24 cellular contexts compared by ENCODE assay signal in the genomic region with DNA sequence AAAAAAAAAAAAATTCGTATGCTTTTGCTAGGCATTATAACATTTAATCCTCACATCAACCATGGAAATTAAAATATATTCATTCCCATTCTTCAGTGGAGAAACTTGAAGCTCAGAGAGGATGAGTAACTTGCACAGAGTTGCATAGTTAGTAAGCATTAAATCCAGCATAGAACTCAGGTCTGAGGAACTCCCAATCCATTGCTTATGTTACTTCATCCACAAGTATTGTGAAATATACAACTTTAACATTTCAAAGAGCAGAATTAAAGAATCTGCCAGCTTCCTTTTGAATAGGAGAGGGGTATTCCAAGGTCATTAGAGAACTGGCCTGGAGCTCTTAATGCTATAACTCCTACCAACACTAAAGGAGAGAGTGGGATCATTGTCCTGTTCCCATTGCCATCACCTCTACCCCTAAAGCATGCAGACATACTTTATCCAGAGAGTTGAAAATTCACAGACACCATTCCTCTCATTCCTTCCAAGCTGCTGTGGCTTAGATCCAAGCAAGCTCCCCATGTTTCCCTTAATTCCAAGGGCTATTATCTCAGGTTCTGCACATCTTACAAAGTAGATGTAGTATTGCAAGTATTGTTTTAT.
DNase-seq lines count a peak whose midpoint lies in the region; ATAC-seq, FAIRE-seq and TF ChIP-seq lines count a peak whose summit lies in the region.
"Had no signal": no experiment of that assay in that cellular context is flagged by ENCODE, and none has a peak within 500 bp of the region (broad histone marks: within the 10 kb centered on the region; RNA-seq: fewer than 3 reads in every experiment).

No MANE protein-coding gene starts in this region.

- intact Hi-C loops in IMR-90 (cut with micrococcal nuclease) (no loop called here), left ventricle myocardium superior (cut with micrococcal nuclease) (no loop called here), testis (cut with DNase I; ENCODE audit: low total_unique reads) (no loop called here)

- H3K23ac ChIP-seq in IMR-90 (ENCODE audit: low read depth, low read length), result no peak overlapping the region
- H3K23ac ChIP-seq in H1 (ENCODE audit: insufficient read length), result no peak overlapping the region
- H3K23ac ChIP-seq in trophoblast cell (ENCODE audit: low read length), result no peak overlapping the region

- H2BK12ac ChIP-seq in H1 (ENCODE audit: low read depth, low read length), result no peak overlapping the region
- no peak overlapping the region for H2BK12ac ChIP-seq in trophoblast cell (ENCODE audit: low read length)

- H3K79me1 ChIP-seq in IMR-90 (ENCODE audit: low read depth in 1 of 2, low read length in 2 of 2) (no peaks in the 10 kb centered on the region), H1 (ENCODE audit: low read depth, low read length) (no peaks in the 10 kb centered on the region), trophoblast cell (ENCODE audit: low read length) (peaks cover 3% of the 10 kb centered on the region)

- H3K18ac ChIP-seq in IMR-90 (ENCODE audit: low read depth, low read length) (no peak overlapping the region), H1 (ENCODE audit: extremely low read depth, low read length) (no peak overlapping the region), trophoblast cell (ENCODE audit: low read length) (no peak overlapping the region)

- H2BK5ac ChIP-seq in IMR-90 (ENCODE audit: low read depth, low read length, poor library complexity, severe bottlenecking) (no peak overlapping the region), H1 (ENCODE audit: low read depth, low read length) (no peak overlapping the region), trophoblast cell (ENCODE audit: low read depth, low read length, poor library complexity) (no peak overlapping the region)

- no peak overlapping the region for H2BK120ac ChIP-seq in IMR-90 (ENCODE audit: low read depth, low read length)
- H2BK120ac ChIP-seq in H1 (replicated peaks; ENCODE audit: low read depth, low read length), result no peak overlapping the region
- no peak overlapping the region for H2BK120ac ChIP-seq in trophoblast cell (ENCODE audit: insufficient read depth, low read length, poor library complexity)

- H3K27me3 ChIP-seq in IMR-90 (ENCODE audit: control insufficient read depth, insufficient read depth, low read length), result no peaks in the 10 kb centered on the region
- no peaks in the 10 kb centered on the region for H3K27me3 ChIP-seq in H1 (replicated peaks in 1 of 4; ENCODE audit: control insufficient read depth in 3 of 4, extremely low read depth in 1 of 4, insufficient read depth in 3 of 4, low read length in 3 of 4)
- H3K27me3 ChIP-seq in trophoblast cell (ENCODE audit: insufficient read depth, low read length), result no peaks in the 10 kb centered on the region
- H3K27me3 ChIP-seq in testis, result no peaks in the 10 kb centered on the region
- H3K27me3 ChIP-seq: adrenal gland, BE2C, dorsolateral prefrontal cortex had no signal

- H4K91ac ChIP-seq in IMR-90 (ENCODE audit: insufficient read depth, low read depth, low read length) (no peak overlapping the region), H1 (replicated peaks; ENCODE audit: insufficient read length, low read length) (no peak overlapping the region), trophoblast cell (ENCODE audit: low read depth, low read length) (no peak overlapping the region)

- H3K4me2 ChIP-seq in IMR-90 (ENCODE audit: low read depth, low read length), result no peak overlapping the region; the same call in 1 of the 2 replicates
- H3K4me2 ChIP-seq in H1 (ENCODE audit: insufficient read depth in 1 of 2, low read depth in 2 of 2, low read length in 2 of 2), result no peak overlapping the region
- H3K4me2 ChIP-seq in trophoblast cell (ENCODE audit: low read length), result no peak overlapping the region

- no TSS peak for BruUV-seq in IMR-90 (replicated peaks; lab: Mats Ljungman, UMichigan)

- CTCF ChIA-PET in IMR-90 (lab: Yijun Ruan, JAX), result interaction anchor here (0.6 kb wide), 1 partner anchor 458 kb away, joined by 5 read pairs; no protein-coding TSS in a partner anchor
- CTCF ChIA-PET in H1 (lab: Charles Lee; ENCODE audit: partially characterized antibody), result interaction anchor here (1.4 to 2.7 kb wide), 2 partner anchors 19 to 52 kb away, joined by 4 to 13 read pairs; no protein-coding TSS in a partner anchor

- H3K4me3 ChIP-seq in IMR-90 (ENCODE audit: insufficient read depth, low read depth, low read length), result no peak overlapping the region
- H3K4me3 ChIP-seq in H1 (ENCODE audit: extremely low read depth in 1 of 4, insufficient read depth in 2 of 4, low read depth in 3 of 4, low read length in 4 of 4), result no peak overlapping the region
- no peak overlapping the region for H3K4me3 ChIP-seq in trophoblast cell (ENCODE audit: low read depth, low read length)
- no peak overlapping the region for H3K4me3 ChIP-seq in testis
- H3K4me3 ChIP-seq: adrenal gland, dorsolateral prefrontal cortex had no signal

- H3K14ac ChIP-seq in IMR-90 (replicated peaks; ENCODE audit: low read depth, low read length), result no peak overlapping the region
- no peak overlapping the region for H3K14ac ChIP-seq in H1 (ENCODE audit: insufficient read length)
- H3K14ac ChIP-seq in trophoblast cell (ENCODE audit: low read length), result no peak overlapping the region

- dilution Hi-C loops in IMR-90 (cut with HindIII; ENCODE audit: low sequenced_read_pairs, unreplicated experiment), result no loop called here

- no peak overlapping the region for H4K12ac ChIP-seq in trophoblast cell (ENCODE audit: low read depth, low read length)

- no CpG with 5 or more reads among the region's 1 CpG for WGBS in IMR-90 (ENCODE audit: extremely low coverage in 2 of 2, insufficient read length in 1 of 2), 2 experiments
- 83% methylated on average over 1 of the region's 1 CpG; no CpG with 5 or more reads in 1 of the 2 experiments for WGBS in H1 (ENCODE audit: extremely low coverage in 1 of 2, insufficient coverage in 1 of 2, insufficient read length in 1 of 2, insufficient replicate concordance in 2 of 2, low coverage in 1 of 2, low lambda C conversion rate in 2 of 2, missing lambda C conversion rate in 1 of 2), 2 experiments
- no CpG with 5 or more reads among the region's 1 CpG for WGBS in trophoblast cell (ENCODE audit: extremely low coverage, insufficient coverage, insufficient read length)
- 67 to 84% methylated on average over 1 of the region's 1 CpG for WGBS in testis, 2 donors

- no peak for FAIRE-seq in H1 (lab: Jason Lieb, UNC)
- FAIRE-seq: kidney, urothelium cell line had no signal

- H3K79me2 ChIP-seq in H1 (ENCODE audit: control insufficient read depth in 1 of 2, insufficient read depth in 2 of 2, low read length in 2 of 2) (no peaks in the 10 kb centered on the region), trophoblast cell (ENCODE audit: control insufficient read depth, insufficient read depth, low read length, poor library complexity) (no peaks in the 10 kb centered on the region)

- POLR2A ChIA-PET in IMR-90 (lab: Charles Lee; ENCODE audit: unreplicated experiment) (no interaction called here), H1 (lab: Charles Lee; ENCODE audit: partially characterized antibody) (interaction anchor here (0.6 kb wide), 1 partner anchor 12 kb away, joined by 3 read pairs; no protein-coding TSS in a partner anchor)

- no peak for TF ChIP-seq POLR2A in IMR-90 (IDR thresholded peaks at IDR 0.05; ENCODE audit: low read depth, low read length)
- no peak for TF ChIP-seq POLR2A in H1 (IDR thresholded peaks at IDR 0.05; ENCODE audit: control extremely low read depth in 1 of 2, low read depth in 2 of 2, low read length in 2 of 2)
- TF ChIP-seq POLR2A in erythroblast (IDR thresholded peaks at IDR 0.05; ENCODE audit: low read length), result no peak
- no peak for TF ChIP-seq POLR2A in testis (IDR thresholded peaks at IDR 0.05)

- H3K36me3 ChIP-seq in IMR-90 (ENCODE audit: control insufficient read depth, insufficient read depth, low read length) (no peaks in the 10 kb centered on the region), H1 (ENCODE audit: control insufficient read depth in 2 of 4, insufficient read depth in 4 of 4, low read length in 3 of 4) (no peaks in the 10 kb centered on the region), trophoblast cell (ENCODE audit: control insufficient read depth in 1 of 2, insufficient read depth in 2 of 2, low read length in 2 of 2) (no peaks in the 10 kb centered on the region), testis (ENCODE audit: low read depth, missing control alignments) (no peaks in the 10 kb centered on the region)
- H3K36me3 ChIP-seq: adrenal gland, BE2C had no signal

- H2AK9ac ChIP-seq in IMR-90 (replicated peaks; ENCODE audit: low read depth, low read length, poor library complexity), result no peak overlapping the region

- no peak overlapping the region for H3K9ac ChIP-seq in IMR-90 (ENCODE audit: low read depth, low read length)
- H3K9ac ChIP-seq in H1 (replicated peaks in 1 of 4; ENCODE audit: extremely low read depth in 1 of 4, low read depth in 3 of 4, low read length in 3 of 4), result no peak overlapping the region
- H3K9ac ChIP-seq in trophoblast cell (ENCODE audit: low read length), result no peak overlapping the region

- no peak for TF ChIP-seq EP300 in H1 (IDR thresholded peaks at IDR 0.05; ENCODE audit: borderline replicate concordance in 1 of 2, low read depth in 2 of 2, low read length in 2 of 2)

- H3K4me1 ChIP-seq in IMR-90 (ENCODE audit: control insufficient read depth, insufficient read depth, low read length) (no peaks in the 10 kb centered on the region), H1 (replicated peaks in 1 of 4; ENCODE audit: control insufficient read depth in 3 of 4, insufficient read depth in 4 of 4, low read length in 3 of 4) (no peaks in the 10 kb centered on the region), trophoblast cell (ENCODE audit: control insufficient read depth in 1 of 2, insufficient read depth in 2 of 2, low read length in 2 of 2) (peaks cover 0 to 1% of the 10 kb centered on the region in 2 experiments), testis (no peaks in the 10 kb centered on the region)
- H3K4me1 ChIP-seq: adrenal gland, BE2C, Caco-2 had no signal

- H3K23me2 ChIP-seq in H1 (ENCODE audit: low read depth, low read length), result no peaks in the 10 kb centered on the region

- H3K56ac ChIP-seq in IMR-90 (ENCODE audit: extremely low read depth, insufficient read depth, low read length), result no peak overlapping the region
- no peak overlapping the region for H3K56ac ChIP-seq in H1 (replicated peaks; ENCODE audit: insufficient read length, low read depth, low read length)

- no peak overlapping the region for H4K5ac ChIP-seq in IMR-90 (ENCODE audit: low read depth, low read length)
- no peak overlapping the region for H4K5ac ChIP-seq in H1 (ENCODE audit: insufficient read length, low read depth, low read length)

- no peak for TF ChIP-seq CTCF in IMR-90 (conservative IDR thresholded peaks at IDR 0.05; ENCODE audit: low read depth, low read length)
- no peak for TF ChIP-seq CTCF in H1 (IDR thresholded peaks at IDR 0.05; ENCODE audit: control extremely low read depth in 1 of 3, insufficient read depth in 1 of 3, low read depth in 1 of 3, low read length in 3 of 3)
- TF ChIP-seq CTCF in testis (IDR thresholded peaks at IDR 0.05), result no peak

- H3K9me1 ChIP-seq in IMR-90 (ENCODE audit: insufficient read depth, low read length), result no peaks in the 10 kb centered on the region

- peak; percentile 35 for DNase-seq in IMR-90
- DNase-seq in H1 (ENCODE audit: low read depth in 1 of 2, low spot score in 2 of 2), result no peak
- DNase-seq in left ventricle myocardium superior, result no peak
- peak in 1 of 2 donors; percentile 1 for DNase-seq in trophoblast cell
- DNase-seq in NAMALWA (ENCODE audit: low spot score), result no peak
- no peak for DNase-seq in erythroblast (lab: John Stamatoyannopoulos, UW)
- DNase-seq in testis, result no peak
- DNase-seq: activated CD4-positive, alpha-beta memory T cell treated with anti-CD3 and anti-CD28 coated beads for 36 hours; activated CD4-positive, CD25-positive, alpha-beta regulatory T cell; activated gamma-delta T cell treated with Interleukin-2 at 50 U/mL for 16 hours; adrenal gland; BE2C; Caco-2; DND-41; dorsolateral prefrontal cortex; hypothalamus; kidney; NCI-H1417; NCI-H526; RPMI8226; stimulated activated CD4-positive, alpha-beta T cell treated with anti-CD3 and anti-CD28 coated beads, Interleukin-12 subunit alpha, Interleukin-12 subunit beta, amount 100 ng/mL, for 4 hours had no signal

- H3K27ac ChIP-seq in IMR-90 (ENCODE audit: insufficient read depth, low read length) (no peak overlapping the region), H1 (ENCODE audit: low read depth, low read length) (no peak overlapping the region), trophoblast cell (ENCODE audit: low read depth, low read length) (peak overlapping the region; percentile 34), testis (no peak overlapping the region)
- H3K27ac ChIP-seq: adrenal gland, dorsolateral prefrontal cortex had no signal

- no peak overlapping the region for H3K4ac ChIP-seq in IMR-90 (ENCODE audit: low read depth, low read length)
- no peak overlapping the region for H3K4ac ChIP-seq in H1 (replicated peaks; ENCODE audit: insufficient read length, low read depth, low read length)
- H3K4ac ChIP-seq in trophoblast cell (ENCODE audit: low read depth, low read length), result no peak overlapping the region

- H2BK20ac ChIP-seq in IMR-90 (ENCODE audit: low read depth, low read length), result no peak overlapping the region
- no peak overlapping the region for H2BK20ac ChIP-seq in H1 (ENCODE audit: low read length)

- H2AFZ ChIP-seq in IMR-90 (replicated peaks; ENCODE audit: low read length, poor library complexity) (no peak overlapping the region), H1 (ENCODE audit: low read length) (no peak overlapping the region), trophoblast cell (ENCODE audit: insufficient read depth, low read length, poor library complexity) (no peak overlapping the region)

- TF ChIP-seq RAD21 in IMR-90 (IDR thresholded peaks at IDR 0.05; ENCODE audit: low read length) (no peak), H1 (IDR thresholded peaks at IDR 0.05 in 1 of 2, conservative IDR thresholded peaks at IDR 0.05 in 1 of 2; ENCODE audit: low read depth in 2 of 2, low read length in 2 of 2) (no peak)

- H2BK15ac ChIP-seq in IMR-90 (ENCODE audit: low read depth, low read length), result no peak overlapping the region
- H2BK15ac ChIP-seq in H1 (ENCODE audit: low read length), result no peak overlapping the region

- in situ Hi-C loops in IMR-90 (cut with MboI; ENCODE audit: low sequenced_read_pairs), result no loop called here

- H3K9me3 ChIP-seq in IMR-90 (ENCODE audit: control insufficient read depth, insufficient read depth, low read length) (no peaks in the 10 kb centered on the region), H1 (ENCODE audit: insufficient read depth in 2 of 2, low read depth in 1 of 2, low read length in 1 of 2) (no peaks in the 10 kb centered on the region), trophoblast cell (ENCODE audit: insufficient read depth, low read depth, low read length) (no peaks in the 10 kb centered on the region), testis (no peaks in the 10 kb centered on the region)
- H3K9me3 ChIP-seq: adrenal gland, BE2C, Caco-2 had no signal

- no peaks in the 10 kb centered on the region for H4K20me1 ChIP-seq in IMR-90 (ENCODE audit: insufficient read depth, low read length)
- H4K20me1 ChIP-seq in H1 (replicated peaks in 1 of 2; ENCODE audit: control insufficient read depth in 1 of 2, insufficient read depth in 2 of 2, low read length in 2 of 2), result no peaks in the 10 kb centered on the region

- ATAC-seq in IMR-90 (ENCODE audit: low read depth) (peak; percentile 40; the same call in 1 of the 2 replicates), left ventricle myocardium superior (peak; percentile 47), HG03175 (IDR thresholded peaks at IDR 0.05; ENCODE audit: unreplicated experiment) (no peak)
- ATAC-seq: HCT116 had no signal

- H2AK5ac ChIP-seq in IMR-90 (ENCODE audit: low read depth, low read length) (no peak overlapping the region), H1 (ENCODE audit: low read depth, low read length) (no peak overlapping the region), trophoblast cell (ENCODE audit: low read length) (no peak overlapping the region)

- no peak overlapping the region for H4K8ac ChIP-seq in IMR-90 (ENCODE audit: low read depth in 2 of 2, low read length in 2 of 2)
- H4K8ac ChIP-seq in H1 (ENCODE audit: extremely low read depth, insufficient read depth, low read length), result no peak overlapping the region
- no peak overlapping the region for H4K8ac ChIP-seq in trophoblast cell (ENCODE audit: low read depth, low read length)
